14 cellular contexts compared by ENCODE assay signal in genomic region chr11:84022221-84022620, GRCh38.
A peak's percentile ranks its signal among the peaks of the same experiment; 100 is the strongest.
DNase-seq lines count a peak whose midpoint lies in the region; ATAC-seq and FAIRE-seq lines count a peak whose summit lies in the region.
"Had no signal": no experiment of that assay in that cellular context is flagged by ENCODE, and none has a peak within 500 bp of the region (broad histone marks: within the 10 kb centered on the region; RNA-seq: fewer than 3 reads in every experiment).

No MANE protein-coding gene starts in this region.

- H3K18ac ChIP-seq in mesendoderm (ENCODE audit: low read length): no peak overlapping the region

- H3K27ac ChIP-seq in mesendoderm (ENCODE audit: low read depth, low read length): no peak overlapping the region
- H3K27ac ChIP-seq: brain microvascular endothelial cell, heart left ventricle, left ventricle myocardium inferior, neutrophil had no signal

- no peaks in the 10 kb centered on the region for H3K79me1 ChIP-seq in mesendoderm (ENCODE audit: low read length)

- H3K4ac ChIP-seq in mesendoderm (ENCODE audit: low read depth, low read length): no peak overlapping the region

- H3K23ac ChIP-seq in mesendoderm (ENCODE audit: low read length): no peak overlapping the region

- H3K4me1 ChIP-seq in mesendoderm (ENCODE audit: control insufficient read depth, low read depth, low read length): no peaks in the 10 kb centered on the region
- H3K4me1 ChIP-seq: heart left ventricle, left ventricle myocardium inferior had no signal

- no peak overlapping the region for H2BK15ac ChIP-seq in mesendoderm (replicated peaks; ENCODE audit: low read depth)

- no peaks in the 10 kb centered on the region for H3K27me3 ChIP-seq in mesendoderm (ENCODE audit: insufficient read depth, low read length, poor library complexity)
- H3K27me3 ChIP-seq: brain microvascular endothelial cell, heart left ventricle, neutrophil had no signal

- H3K79me2 ChIP-seq in mesendoderm (ENCODE audit: control insufficient read depth, insufficient read depth, low read length): no peaks in the 10 kb centered on the region

- H2AK5ac ChIP-seq in mesendoderm (ENCODE audit: low read length): no peak overlapping the region

- H3K4me2 ChIP-seq in mesendoderm (ENCODE audit: low read length): no peak overlapping the region

- no CpG with 5 or more reads among the region's 1 CpG for WGBS in mesendoderm (ENCODE audit: extremely low coverage, insufficient coverage, low lambda C conversion rate)

- peak; percentile 91 for FAIRE-seq in endometrium (lab: Jason Lieb, UNC)
- FAIRE-seq: TTC549 had no signal

- DNase-seq in Ammon's horn (ENCODE audit: low spot score): peak; percentile 79
- peak; percentile 38 for DNase-seq in NCI-H2227 treated with DMSO at 0.1 percent for 48 hours (lab: John Stamatoyannopoulos, UW)
- DNase-seq in middle frontal gyrus (ENCODE audit: extremely low spot score, low spot score): peak; percentile 24
- DNase-seq in mucosa of gallbladder (ENCODE audit: low spot score): no peak
- no peak for DNase-seq in mesendoderm
- DNase-seq: activated CD8-positive, alpha-beta T cell treated with anti-CD3 and anti-CD28 coated beads for 36 hours; brain microvascular endothelial cell; heart left ventricle; left ventricle myocardium inferior had no signal

- no peak overlapping the region for H3K56ac ChIP-seq in mesendoderm (ENCODE audit: low read length)

- no peak overlapping the region for H3K9ac ChIP-seq in mesendoderm (ENCODE audit: low read length)

- no peak overlapping the region for H3K4me3 ChIP-seq in mesendoderm (ENCODE audit: low read length)
- H3K4me3 ChIP-seq: heart left ventricle, left ventricle myocardium inferior had no signal

- H4K5ac ChIP-seq in mesendoderm (ENCODE audit: low read length): no peak overlapping the region

- no peaks in the 10 kb centered on the region for H3K36me3 ChIP-seq in mesendoderm (ENCODE audit: control insufficient read depth, insufficient read depth, low read length)
- H3K36me3 ChIP-seq: brain microvascular endothelial cell, heart left ventricle, left ventricle myocardium inferior, neutrophil had no signal

- H4K8ac ChIP-seq in mesendoderm (ENCODE audit: low read depth, low read length): no peak overlapping the region

- no peak for ATAC-seq in HG02571 (IDR thresholded peaks at IDR 0.05; ENCODE audit: unreplicated experiment)
- no peak for ATAC-seq in HG03039 (IDR thresholded peaks at IDR 0.05; ENCODE audit: unreplicated experiment)
- ATAC-seq: activated CD8-positive, alpha-beta T cell treated with anti-CD3 and anti-CD28 coated beads for 36 hours; heart left ventricle had no signal

- no peak overlapping the region for H2BK5ac ChIP-seq in mesendoderm (ENCODE audit: low read length)

- H2BK120ac ChIP-seq in mesendoderm (ENCODE audit: low read depth, low read length): no peak overlapping the region

Comparison
In these comparisons a context has a peak if more than half of its experiments do, and no peak if none do; other contexts are left out.
1. DNase-seq: peak in Ammon's horn (single experiment), NCI-H2227 treated with DMSO at 0.1 percent for 48 hours (single experiment) and middle frontal gyrus (single experiment); none in mucosa of gallbladder (single experiment) and mesendoderm (single experiment).